ENCODE assay signal across 1 cellular context in the genomic region with DNA sequence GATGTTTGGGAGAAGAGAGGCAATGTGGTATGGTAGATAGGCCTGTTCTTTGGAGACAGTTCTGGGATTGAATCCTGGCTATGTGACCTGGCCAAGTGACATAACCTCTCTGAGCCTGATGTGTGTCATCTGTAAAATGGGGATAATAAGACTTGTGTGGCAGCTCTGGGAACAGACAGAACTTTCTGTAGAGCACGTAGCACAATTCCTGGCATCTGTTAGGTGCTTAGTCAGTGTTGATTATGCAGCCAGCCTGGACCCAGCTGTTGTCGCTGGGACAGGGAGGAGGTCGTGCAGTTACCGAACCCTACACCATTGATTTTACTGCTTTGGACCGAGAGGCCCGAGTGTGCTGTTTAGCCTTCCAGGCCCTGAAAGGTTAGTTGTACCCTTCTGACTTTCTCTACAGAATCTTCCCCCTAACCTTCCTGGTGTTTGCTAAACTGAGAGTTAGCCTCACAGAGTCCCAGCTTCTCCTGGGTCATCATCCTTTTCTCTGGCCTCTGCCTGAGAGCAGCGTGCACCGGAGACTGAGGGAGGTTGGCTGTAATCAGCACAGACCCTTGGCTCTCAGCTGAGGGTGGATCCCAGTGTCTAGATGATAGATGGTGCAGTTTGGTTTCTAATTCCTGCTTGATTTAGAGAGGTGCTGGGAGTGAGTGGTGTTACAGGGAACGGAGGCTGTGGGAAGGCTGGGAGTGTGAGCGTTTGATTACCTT.
TF ChIP-seq lines count a peak whose summit lies in the region.

No MANE protein-coding gene starts in this region.

TF ChIP-seq in IMR-90, 13 proteins besides CTCF, POLR2A, EP300 and RAD21:
- TF ChIP-seq MXI1 (IDR thresholded peaks at IDR 0.05; ENCODE audit: borderline replicate concordance, low read depth, low read length), result no peak
- no peak for TF ChIP-seq CEBPB (IDR thresholded peaks at IDR 0.05; ENCODE audit: low read depth, low read length)
- TF ChIP-seq NFE2L2 (IDR thresholded peaks at IDR 0.05; ENCODE audit: low read depth, low read length), result no peak
- TF ChIP-seq MAZ (IDR thresholded peaks at IDR 0.05; ENCODE audit: borderline replicate concordance, low read depth, low read length), result no peak
- TF ChIP-seq RCOR1 (IDR thresholded peaks at IDR 0.05; ENCODE audit: insufficient replicate concordance, low read length), result no peak
- TF ChIP-seq MAFK (IDR thresholded peaks at IDR 0.05; ENCODE audit: low read depth, low read length), result no peak
- no peak for TF ChIP-seq CHD1 (IDR thresholded peaks at IDR 0.05; ENCODE audit: low read depth, low read length)
- no peak for TF ChIP-seq BHLHE40 (IDR thresholded peaks at IDR 0.05; ENCODE audit: low read depth, low read length)
- no peak for TF ChIP-seq FOS (IDR thresholded peaks at IDR 0.05; ENCODE audit: low read depth, low read length)
- TF ChIP-seq, protein P1, sequence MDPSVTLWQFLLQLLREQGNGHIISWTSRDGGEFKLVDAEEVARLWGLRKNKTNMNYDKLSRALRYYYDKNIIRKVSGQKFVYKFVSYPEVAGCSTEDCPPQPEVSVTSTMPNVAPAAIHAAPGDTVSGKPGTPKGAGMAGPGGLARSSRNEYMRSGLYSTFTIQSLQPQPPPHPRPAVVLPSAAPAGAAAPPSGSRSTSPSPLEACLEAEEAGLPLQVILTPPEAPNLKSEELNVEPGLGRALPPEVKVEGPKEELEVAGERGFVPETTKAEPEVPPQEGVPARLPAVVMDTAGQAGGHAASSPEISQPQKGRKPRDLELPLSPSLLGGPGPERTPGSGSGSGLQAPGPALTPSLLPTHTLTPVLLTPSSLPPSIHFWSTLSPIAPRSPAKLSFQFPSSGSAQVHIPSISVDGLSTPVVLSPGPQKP (IDR thresholded peaks at IDR 0.05; ENCODE audit: borderline replicate concordance, low read depth, low read length), result no peak
- no peak for TF ChIP-seq SMC3 (IDR thresholded peaks at IDR 0.05; ENCODE audit: low read depth, low read length)
